In the genomic region with DNA sequence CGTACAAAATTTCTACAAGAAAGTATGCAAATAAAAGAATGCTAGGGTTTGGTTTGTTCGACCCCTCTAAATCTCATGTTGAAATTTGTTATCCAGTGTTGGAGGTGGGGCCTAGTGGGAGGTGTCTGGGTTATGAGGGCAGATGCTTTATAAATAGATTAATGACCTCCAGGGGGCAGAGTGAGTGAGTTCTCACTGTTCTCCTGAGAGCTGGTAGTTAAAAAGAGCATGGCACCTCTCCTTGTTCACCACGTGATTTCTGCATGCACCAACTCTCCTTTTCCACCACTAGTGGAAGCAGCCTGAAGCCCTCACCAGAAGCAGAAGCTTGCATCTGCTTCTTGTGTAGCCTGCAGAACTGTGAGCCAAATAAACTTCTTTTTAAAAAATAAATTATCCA, we compare ENCODE assay signal across 8 cellular contexts. TPM values are rescaled to one million over a fixed set of nuclear protein-coding genes. Genes with fewer than 3 reads are reported as not detected.
A peak's percentile ranks its signal among the peaks of the same experiment; 100 is the strongest.
DNase-seq lines count a peak whose midpoint lies in the region; ATAC-seq and TF ChIP-seq lines count a peak whose summit lies in the region.

No MANE protein-coding gene starts in this region.

- TF ChIP-seq CTCF in AG04450 (IDR thresholded peaks at IDR 0.05; ENCODE audit: low read depth, low read length) (peak; percentile 23; the same call in 1 of the 2 replicates), body of pancreas (IDR thresholded peaks at IDR 0.05) (peak in 5 of 7 experiments; percentile 24 to 51 (median 46)), smooth muscle cell (IDR thresholded peaks at IDR 0.05; ENCODE audit: borderline replicate concordance, insufficient read depth, poor library complexity, severe bottlenecking) (peak; percentile 24), gastrocnemius medialis (IDR thresholded peaks at IDR 0.05 in 4 of 5, conservative IDR thresholded peaks at IDR 0.05 in 1 of 5) (no peak)

- H3K79me2 ChIP-seq in smooth muscle cell (ENCODE audit: low read depth) = no peaks in the 10 kb centered on the region

- H3K4me2 ChIP-seq in smooth muscle cell = no peak overlapping the region

- TF ChIP-seq POLR2A in body of pancreas (IDR thresholded peaks at IDR 0.05) = no peak
- TF ChIP-seq POLR2A in gastrocnemius medialis (IDR thresholded peaks at IDR 0.05) = no peak

- H3K36me3 ChIP-seq in body of pancreas (replicated peaks in 1 of 2; ENCODE audit: insufficient read depth in 1 of 2, low read depth in 2 of 2) = no peaks in the 10 kb centered on the region
- H3K36me3 ChIP-seq in smooth muscle cell (ENCODE audit: low read depth) = no peaks in the 10 kb centered on the region
- H3K36me3 ChIP-seq in gastrocnemius medialis = no peaks in the 10 kb centered on the region

- WGBS in body of pancreas, 2 donors = 58 to 71% methylated on average over 3 of the region's 3 CpGs
- WGBS in smooth muscle cell (ENCODE audit: low lambda C conversion rate) = 83% methylated on average over 3 of the region's 3 CpGs

- DNase-seq in AG04450 (ENCODE audit: low read depth, low spot score) (no peak), NCI-H1694 treated with DMSO at 0.1 percent for 48 hours (lab: John Stamatoyannopoulos, UW) (peak; percentile 32), body of pancreas (peak; percentile 33 to 54 (median 47)), smooth muscle cell (lab: John Stamatoyannopoulos, UW; ENCODE audit: unreplicated experiment) (no peak), gastrocnemius medialis (no peak), occipital lobe (lab: John Stamatoyannopoulos, UW) (no peak)

- no peaks in the 10 kb centered on the region for H3K9me3 ChIP-seq in AG04450 (ENCODE audit: control insufficient read depth, insufficient read depth, low read length)
- no peaks in the 10 kb centered on the region for H3K9me3 ChIP-seq in body of pancreas
- H3K9me3 ChIP-seq in smooth muscle cell (replicated peaks; ENCODE audit: low read depth) = no peaks in the 10 kb centered on the region
- no peaks in the 10 kb centered on the region for H3K9me3 ChIP-seq in gastrocnemius medialis

- CTCF ChIA-PET in AG04450 (lab: Charles Lee) = no interaction called here

- no peak overlapping the region for H3K27ac ChIP-seq in AG04450 (ENCODE audit: low read depth, low read length)
- no peak overlapping the region for H3K27ac ChIP-seq in body of pancreas
- no peak overlapping the region for H3K27ac ChIP-seq in smooth muscle cell (ENCODE audit: low read depth)
- no peak overlapping the region for H3K27ac ChIP-seq in gastrocnemius medialis

- H3K27me3 ChIP-seq in AG04450 (ENCODE audit: control insufficient read depth, insufficient read depth, low read length) (no peaks in the 10 kb centered on the region), body of pancreas (no peaks in the 10 kb centered on the region), smooth muscle cell (ENCODE audit: low read depth) (peaks cover 6% of the 10 kb centered on the region), gastrocnemius medialis (no peaks in the 10 kb centered on the region)

- no peak overlapping the region for H3K9ac ChIP-seq in smooth muscle cell (ENCODE audit: low read depth)

- H3F3A ChIP-seq in smooth muscle cell (ENCODE audit: low read depth) = no peaks in the 10 kb centered on the region

- H3K4me1 ChIP-seq in body of pancreas (no peaks in the 10 kb centered on the region), smooth muscle cell (ENCODE audit: low read depth) (peaks cover 31% of the 10 kb centered on the region), gastrocnemius medialis (no peaks in the 10 kb centered on the region)

- H2AFZ ChIP-seq in smooth muscle cell (ENCODE audit: low read depth) = no peak overlapping the region

- in situ Hi-C loops in gastrocnemius medialis (cut with MboI; ENCODE audit: low sequenced_read_pairs in 4 of 4) = no loop called here

- POLR2A ChIA-PET in AG04450 (lab: Yijun Ruan, JAX) = no interaction called here

- H3K4me3 ChIP-seq in AG04450 (ENCODE audit: low read depth, low read length) (no peak overlapping the region), body of pancreas (no peak overlapping the region), smooth muscle cell (no peak overlapping the region), gastrocnemius medialis (no peak overlapping the region)

- intact Hi-C loops in body of pancreas (cut with DNase I) = no loop called here
- intact Hi-C loops in gastrocnemius medialis (cut with DNase I; ENCODE audit: low total_unique reads) = no loop called here

- peak; percentile 48 for ATAC-seq in GM18520 (IDR thresholded peaks at IDR 0.05; ENCODE audit: unreplicated experiment)
- ATAC-seq in HG02884 (IDR thresholded peaks at IDR 0.05; ENCODE audit: unreplicated experiment) = peak; percentile 79
- ATAC-seq in body of pancreas = peak; percentile 91
- no peak for ATAC-seq in gastrocnemius medialis

- H4K20me1 ChIP-seq in smooth muscle cell (ENCODE audit: low read depth) = no peaks in the 10 kb centered on the region

RNA-seq across cellular contexts. Expression of gene FAM170A, which starts 50.4 kb away (rescaled TPM):
- not detected in 2 replicates for polyA plus RNA-seq in AG04450 (2011; rRNA removed)
- not detected in 2 replicates for polyA minus RNA-seq in AG04450 (2011; rRNA and poly(A)+ RNA removed)
- total RNA-seq in body of pancreas = under 1 TPM in 1 of 2 donors, not detected in 1; 0.26 TPM
- total RNA-seq in smooth muscle cell = not detected in 2 replicates
- polyA plus RNA-seq in smooth muscle cell = not detected in 2 replicates
- total RNA-seq in gastrocnemius medialis = not detected
- not detected for total RNA-seq in occipital lobe

Comparison
In these comparisons a context has a peak if more than half of its experiments do, and no peak if none do; other contexts are left out.
1. DNase-seq: peak in NCI-H1694 treated with DMSO at 0.1 percent for 48 hours (single experiment) and body of pancreas (4 of 4); none in AG04450 (single experiment), smooth muscle cell (single experiment), gastrocnemius medialis (0 of 2) and occipital lobe (single experiment).
2. CTCF ChIP-seq: peak in AG04450 (single experiment), body of pancreas (5 of 7) and smooth muscle cell (single experiment); none in gastrocnemius medialis (0 of 5).
3. ATAC-seq: peak in GM18520 (single experiment), HG02884 (single experiment) and body of pancreas (single experiment); none in gastrocnemius medialis (0 of 2).